Comparison of ENCODE assay signal across 7 cellular contexts in the genomic region with DNA sequence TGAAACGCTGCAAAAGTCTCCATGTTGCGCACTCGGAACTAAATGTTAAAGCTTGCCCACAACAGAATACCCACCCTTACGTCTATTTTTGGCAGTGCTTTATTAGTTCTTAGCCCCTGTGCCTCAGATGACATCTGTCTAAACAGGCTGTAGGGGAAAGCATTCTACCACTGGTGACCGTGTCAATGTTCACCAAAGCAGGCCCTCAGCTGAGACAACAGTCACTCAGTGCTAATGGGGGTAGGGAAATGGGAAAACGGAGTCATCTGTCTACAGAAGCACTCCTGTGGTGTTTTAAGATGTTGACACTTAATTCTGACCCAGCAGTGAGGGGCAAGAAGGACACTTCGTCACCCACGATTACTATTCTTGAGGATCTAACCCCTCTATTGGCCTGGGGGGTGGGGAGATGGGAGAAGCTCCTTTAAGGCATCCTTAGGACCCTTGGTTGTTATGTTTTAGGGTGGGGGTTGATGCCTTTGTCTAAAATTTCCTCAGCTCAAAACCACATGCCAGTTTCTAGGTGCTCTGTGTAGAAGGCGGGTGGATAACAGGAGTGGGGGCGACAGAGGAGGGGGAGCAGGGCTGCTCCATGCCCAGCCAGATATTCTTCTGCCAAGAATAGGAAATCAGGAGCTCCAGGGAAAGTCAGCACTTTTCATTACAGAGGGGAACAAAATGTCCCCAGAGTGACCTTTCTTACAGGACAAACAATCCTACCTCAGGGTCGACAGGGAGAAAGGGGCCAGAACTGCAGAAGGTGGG. TPM values are rescaled to one million over a fixed set of nuclear protein-coding genes. Genes with fewer than 3 reads are reported as not detected.
A peak's percentile ranks its signal among the peaks of the same experiment; 100 is the strongest.
DNase-seq lines count a peak whose midpoint lies in the region; ATAC-seq and TF ChIP-seq lines count a peak whose summit lies in the region.
"Had no signal": no experiment of that assay in that cellular context is flagged by ENCODE, and none has a peak within 500 bp of the region (broad histone marks: within the 10 kb centered on the region; RNA-seq: fewer than 3 reads in every experiment).

No MANE protein-coding gene starts in this region.

- no peaks in the 10 kb centered on the region for H3K27me3 ChIP-seq in gastroesophageal sphincter

- CTCF ChIA-PET in OCI-LY7 (lab: Charles Lee; ENCODE audit: unreplicated experiment): interaction anchor here (0.7 to 2.0 kb wide), 5 partner anchors 9 to 59 kb away, joined by 3 to 8 read pairs (median 7); partner anchors contain the start of gene USP2

- ATAC-seq in gastroesophageal sphincter (no peak), HG02840 (IDR thresholded peaks at IDR 0.05; ENCODE audit: low FRiP score, unreplicated experiment) (no peak)

- TSS peak; percentile 60 for BruUV-seq in OCI-LY7 (replicated peaks; lab: Mats Ljungman, UMichigan)

- TF ChIP-seq CTCF in OCI-LY7 (conservative IDR thresholded peaks at IDR 0.05; ENCODE audit: low read length) (no peak), gastroesophageal sphincter (IDR thresholded peaks at IDR 0.05) (no peak), retinal pigment epithelial cell (conservative IDR thresholded peaks at IDR 0.05; ENCODE audit: low read depth, low read length) (no peak)

- POLR2A ChIA-PET in OCI-LY7 (lab: Charles Lee): interaction anchor here (0.7 to 4.5 kb wide), 7 partner anchors 13 to 277 kb away, joined by 3 to 26 read pairs (median 4); partner anchors contain the start of genes C2CD2L, HMBS and RNF26

- TF ChIP-seq POLR2A in gastroesophageal sphincter (IDR thresholded peaks at IDR 0.05): no peak

- H3K9me3 ChIP-seq in OCI-LY7 (ENCODE audit: low read length) (no peaks in the 10 kb centered on the region), gastroesophageal sphincter (no peaks in the 10 kb centered on the region)

- intact Hi-C loops in OCI-LY7 (cut with micrococcal nuclease; ENCODE audit: unreplicated experiment): loop anchor here (5.0 kb wide), 1 partner anchor 120 kb away; no protein-coding TSS in a partner anchor

- H3K4me2 ChIP-seq in OCI-LY7 (ENCODE audit: low read length): peak overlapping the region; percentile 92

- peaks cover 27% of the 10 kb centered on the region for H3K79me2 ChIP-seq in OCI-LY7 (ENCODE audit: insufficient read depth, low read depth, low read length)

- DNase-seq in OCI-LY7 (ENCODE audit: low spot score) (peak; percentile 32), retinal pigment epithelial cell (ENCODE audit: low read depth) (no peak), middle frontal gyrus (ENCODE audit: extremely low spot score, low spot score) (no peak)
- DNase-seq in stimulated activated naive CD4-positive, alpha-beta T cell treated with Interleukin-2 at 50 U/mL for 16 hours (lab: John Stamatoyannopoulos, UW): no peak

- H3K4me1 ChIP-seq in OCI-LY7 (ENCODE audit: insufficient read depth, low read length, poor library complexity, severe bottlenecking): peaks cover 82% of the 10 kb centered on the region
- H3K4me1 ChIP-seq in gastroesophageal sphincter: peaks cover 3 to 81% (median 42%) of the 10 kb centered on the region in 3 donors

- 41 to 68% methylated on average over 8 to 11 of the region's 11 CpGs for WGBS in gastroesophageal sphincter (ENCODE audit: low coverage in 1 of 2), 2 donors

- H4K20me1 ChIP-seq in OCI-LY7 (ENCODE audit: insufficient read depth, low read length): no peaks in the 10 kb centered on the region

- peak overlapping the region; percentile 83 for H3K27ac ChIP-seq in OCI-LY7 (ENCODE audit: low read depth, low read length, poor library complexity, severe bottlenecking)
- H3K27ac ChIP-seq in gastroesophageal sphincter: peak overlapping the region; percentile 83 to 97 (median 95)

- TF ChIP-seq EP300 in gastroesophageal sphincter (IDR thresholded peaks at IDR 0.05): no peak

- H3K9me2 ChIP-seq in OCI-LY7 (ENCODE audit: insufficient read depth, low read length): no peaks in the 10 kb centered on the region

- H3K36me3 ChIP-seq in OCI-LY7 (ENCODE audit: insufficient read depth, low read length) (peaks cover 24% of the 10 kb centered on the region), gastroesophageal sphincter (peaks cover 0 to 30% of the 10 kb centered on the region in 2 donors)

- H2AFZ ChIP-seq in OCI-LY7 (ENCODE audit: low read length): no peak overlapping the region

- H3K4me3 ChIP-seq in OCI-LY7 (ENCODE audit: low read depth, low read length, poor library complexity, severe bottlenecking) (peak overlapping the region; percentile 78), gastroesophageal sphincter (peak overlapping the region in 1 of 2 donors; percentile 71), retinal pigment epithelial cell (ENCODE audit: low read length) (peak overlapping the region; percentile 48)

RNA-seq across cellular contexts. Expression of gene MFRP, which starts 15.6 kb away (rescaled TPM):
- not detected in 2 replicates for total RNA-seq in OCI-LY7 (2014; rRNA removed; shearing (Covaris generic))
- total RNA-seq in OCI-LY7 (2022): not detected in 2 replicates
- under 1 TPM in 1 of 4 donors, not detected in 3; 0.15 TPM for total RNA-seq in gastroesophageal sphincter
- total RNA-seq: T-helper 1 cell treated with Interleukin-12 subunit alpha and Interleukin-12 subunit beta and Interleukin-4 antibody, amounts not matched to agents 30 ng/mL and 1 ng/mL, for 36 hours had no signal

RNA-seq across cellular contexts. Expression of gene USP2, which starts 19.3 kb away (rescaled TPM):
- 4.3 and 10.6 TPM in 2 replicates for total RNA-seq in OCI-LY7 (2014; rRNA removed; shearing (Covaris generic))
- total RNA-seq in OCI-LY7 (2022): 20.6 and 24.5 TPM in 2 replicates
- total RNA-seq in gastroesophageal sphincter: 1 to 10 TPM; 4.6 to 10.0 (median 6.6) TPM

RNA-seq across cellular contexts. Expression of gene C1QTNF5, which starts 21.5 kb away (rescaled TPM):
- not detected in 2 replicates for total RNA-seq in OCI-LY7 (2014; rRNA removed; shearing (Covaris generic))
- not detected in 2 replicates for total RNA-seq in OCI-LY7 (2022)
- 10 to 100 TPM; 44.3 to 52.1 (median 45.6) TPM for total RNA-seq in gastroesophageal sphincter
- total RNA-seq: T-helper 1 cell treated with Interleukin-12 subunit alpha and Interleukin-12 subunit beta and Interleukin-4 antibody, amounts not matched to agents 30 ng/mL and 1 ng/mL, for 36 hours had no signal

RNA-seq across cellular contexts. Expression of gene RNF26, which starts 27.8 kb away (rescaled TPM):
- total RNA-seq in OCI-LY7 (2014; rRNA removed; shearing (Covaris generic)): 11.7 and 13.9 TPM in 2 replicates
- total RNA-seq in OCI-LY7 (2022): 52.5 and 56.2 TPM in 2 replicates
- 10 to 100 TPM; 13.0 to 39.6 (median 17.1) TPM for total RNA-seq in gastroesophageal sphincter

RNA-seq across cellular contexts. Expression of gene MCAM, which starts 45.2 kb away (rescaled TPM):
- 0.69 and 2.6 TPM in 2 replicates for total RNA-seq in OCI-LY7 (2014; rRNA removed; shearing (Covaris generic))
- 1.3 and 3.2 TPM in 2 replicates for total RNA-seq in OCI-LY7 (2022)
- total RNA-seq in gastroesophageal sphincter: 1,000 to 10,000 TPM in 3 of 4 donors, 100 to 1,000 TPM in 1; 702 to 1,904 (median 1,177) TPM

Comparison
In these comparisons a context has a peak if more than half of its experiments do, and no peak if none do; other contexts are left out.
1. RNA of gene C1QTNF5, which starts 21.5 kb away (total RNA-seq): 44.3 to 52.1 TPM in gastroesophageal sphincter; not detected in OCI-LY7; every median in the first group is over 10 times any median in the second.